Comparison of ENCODE assay signal across 22 cellular contexts in the genomic region with DNA sequence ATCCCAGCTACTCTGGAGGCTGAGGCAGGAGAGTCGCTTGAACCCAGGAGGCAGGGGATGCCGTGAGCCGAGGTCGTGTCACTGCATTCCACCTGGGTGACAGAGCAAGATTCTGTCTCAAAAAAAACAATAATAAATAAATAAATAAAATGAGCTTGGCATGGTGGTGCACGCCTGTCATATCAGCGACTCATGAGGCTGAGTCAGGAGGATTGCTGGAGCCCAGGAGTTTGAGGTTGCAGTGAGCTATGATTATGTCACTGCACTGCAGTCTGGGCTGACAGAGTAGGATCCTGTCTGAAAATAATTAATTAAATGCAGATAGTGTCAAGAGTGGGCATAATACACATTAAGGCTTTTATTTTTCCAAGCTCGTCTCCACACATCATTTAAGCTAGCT.
DNase-seq lines count a peak whose midpoint lies in the region; TF ChIP-seq lines count a peak whose summit lies in the region.
"Had no signal": no experiment of that assay in that cellular context is flagged by ENCODE, and none has a peak within 500 bp of the region (broad histone marks: within the 10 kb centered on the region; RNA-seq: fewer than 3 reads in every experiment).

No MANE protein-coding gene starts in this region.

- no peaks in the 10 kb centered on the region for H3K9me3 ChIP-seq in smooth muscle cell (replicated peaks; ENCODE audit: low read depth)
- H3K9me3 ChIP-seq: Caco-2, vagina had no signal

- H3K27ac ChIP-seq in epithelial cell of prostate (no peak overlapping the region), smooth muscle cell (ENCODE audit: low read depth) (peak overlapping the region; percentile 28)
- H3K27ac ChIP-seq: esophagus muscularis mucosa, parathyroid adenoma, vagina, WERI-Rb-1 had no signal

- no peaks in the 10 kb centered on the region for H3F3A ChIP-seq in smooth muscle cell (ENCODE audit: low read depth)

- peaks cover 31% of the 10 kb centered on the region for H3K9me3 Mint-ChIP-seq in nephron progenitor cell

- no peaks in the 10 kb centered on the region for H3K27me3 ChIP-seq in smooth muscle cell (ENCODE audit: low read depth)
- H3K27me3 ChIP-seq: esophagus muscularis mucosa, vagina had no signal

- no peak overlapping the region for H3K4me2 ChIP-seq in smooth muscle cell

- no peak overlapping the region for H3K4me3 Mint-ChIP-seq in nephron progenitor cell
- H3K4me3 Mint-ChIP-seq: activated CD4-positive, alpha-beta memory T cell treated with anti-CD3 and anti-CD28 coated beads for 36 hours; activated naive CD8-positive, alpha-beta T cell; activated T-cell treated with anti-CD3 and anti-CD28 coated beads, Interleukin-2, amount 50 U/mL, for 4 hours; B cell; T-helper 1 cell treated with Interleukin-12 subunit alpha and Interleukin-12 subunit beta and Interleukin-4 antibody, amounts not matched to agents 30 μg/mL and 1 μg/mL, for 36 hours had no signal

- TF ChIP-seq CTCF in smooth muscle cell (IDR thresholded peaks at IDR 0.05; ENCODE audit: borderline replicate concordance, insufficient read depth, poor library complexity, severe bottlenecking) (no peak), nephron progenitor cell (IDR thresholded peaks at IDR 0.05) (no peak)

- DNase-seq in HCEC 1CT (peak; percentile 70), RKO (ENCODE audit: low spot score) (peak; percentile 69), epithelial cell of prostate (ENCODE audit: low read depth, low spot score) (peak; percentile 40), smooth muscle cell (lab: John Stamatoyannopoulos, UW; ENCODE audit: unreplicated experiment) (no peak), OCI-M2 (lab: John Stamatoyannopoulos, UW; ENCODE audit: unreplicated experiment) (no peak), nephron progenitor cell (no peak), D341Med (ENCODE audit: low spot score) (no peak)
- DNase-seq: activated CD4-positive, alpha-beta memory T cell treated with anti-CD3 and anti-CD28 coated beads for 36 hours; activated T-cell treated with anti-CD3 and anti-CD28 coated beads, Interleukin-2, amount 50 U/mL, for 4 hours; Caco-2; NCI-H1436 treated with DMSO at 0.1 percent for 48 hours; NCI-H2227 treated with DMSO at 0.1 percent for 48 hours; SHP77; stimulated activated CD4-positive, alpha-beta T cell treated with anti-CD3 and anti-CD28 coated beads, Interleukin-4, amount 100 ng/mL, for 1 hour had no signal

- peaks cover 67% of the 10 kb centered on the region for H3K36me3 Mint-ChIP-seq in nephron progenitor cell (ENCODE audit: low read depth)

- no peak overlapping the region for H3K4me3 ChIP-seq in smooth muscle cell
- H3K4me3 ChIP-seq: esophagus muscularis mucosa, lung, vagina had no signal

- no peak overlapping the region for H2AFZ ChIP-seq in smooth muscle cell (ENCODE audit: low read depth)
- H2AFZ ChIP-seq: parathyroid adenoma had no signal

- no peak overlapping the region for H3K27ac Mint-ChIP-seq in nephron progenitor cell
- H3K27ac Mint-ChIP-seq: activated CD4-positive, alpha-beta memory T cell treated with anti-CD3 and anti-CD28 coated beads for 36 hours; activated naive CD8-positive, alpha-beta T cell; B cell; T-helper 1 cell treated with Interleukin-12 subunit alpha and Interleukin-12 subunit beta and Interleukin-4 antibody, amounts not matched to agents 30 μg/mL and 1 μg/mL, for 36 hours had no signal

- H3K79me2 ChIP-seq in smooth muscle cell (ENCODE audit: low read depth) = peaks cover 10% of the 10 kb centered on the region
- H3K79me2 ChIP-seq: parathyroid adenoma had no signal

- H3K36me3 ChIP-seq in smooth muscle cell (ENCODE audit: low read depth) = peaks cover 6% of the 10 kb centered on the region

- 73% methylated on average over 7 of the region's 7 CpGs for WGBS in smooth muscle cell (ENCODE audit: low lambda C conversion rate)

- H3K27me3 Mint-ChIP-seq in nephron progenitor cell (ENCODE audit: low read depth, poor library complexity) = no peaks in the 10 kb centered on the region
- H3K27me3 Mint-ChIP-seq: activated CD4-positive, alpha-beta memory T cell treated with anti-CD3 and anti-CD28 coated beads for 36 hours; activated naive CD8-positive, alpha-beta T cell; B cell had no signal

- H3K9ac ChIP-seq in smooth muscle cell (ENCODE audit: low read depth) = no peak overlapping the region
- H3K9ac ChIP-seq: parathyroid adenoma had no signal

- H4K20me1 ChIP-seq in smooth muscle cell (ENCODE audit: low read depth) = no peaks in the 10 kb centered on the region

- H3K4me1 Mint-ChIP-seq in nephron progenitor cell = no peaks in the 10 kb centered on the region

- H3K4me1 ChIP-seq in smooth muscle cell (ENCODE audit: low read depth) = no peaks in the 10 kb centered on the region
- H3K4me1 ChIP-seq: Caco-2, esophagus muscularis mucosa, parathyroid adenoma, vagina had no signal

Comparison
In these comparisons a context has a peak if more than half of its experiments do, and no peak if none do; other contexts are left out.
1. DNase-seq: peak in HCEC 1CT (single experiment), RKO (single experiment) and epithelial cell of prostate (single experiment); none in smooth muscle cell (single experiment), OCI-M2 (single experiment), nephron progenitor cell (single experiment) and D341Med (single experiment).